In genomic region chr20:60046860-60047259, GRCh38 we compare ENCODE assay signal across 21 cellular contexts.
DNase-seq lines count a peak whose midpoint lies in the region; ATAC-seq and TF ChIP-seq lines count a peak whose summit lies in the region.
"Had no signal": no experiment of that assay in that cellular context is flagged by ENCODE, and none has a peak within 500 bp of the region (broad histone marks: within the 10 kb centered on the region; RNA-seq: fewer than 3 reads in every experiment).

No MANE protein-coding gene starts in this region.

- H3K9me3 ChIP-seq in BLaER1 treated with 17β-estradiol and CSF1 and Interleukin-3, amounts not matched to agents 10 nM and 100 nM (replicated peaks in 1 of 11) = peaks cover 0 to 13% (median 5%) of the 10 kb centered on the region in 11 experiments; a peak in 10 of 22 replicates
- H3K9me3 ChIP-seq in lower lobe of right lung (no peaks in the 10 kb centered on the region), suprapubic skin (no peaks in the 10 kb centered on the region), MM.1S (replicated peaks; ENCODE audit: insufficient read depth, low read length) (no peaks in the 10 kb centered on the region)
- H3K9me3 ChIP-seq: SJCRH30 had no signal

- H3K9ac ChIP-seq in BLaER1 treated with 17β-estradiol and CSF1 and Interleukin-3, amounts not matched to agents 10 nM and 100 nM = peak overlapping the region in 10 of 11 experiments; percentile 60 to 83 (median 78); a peak in 20 of 22 replicates
- no peak overlapping the region for H3K9ac ChIP-seq in MM.1S (ENCODE audit: low read length)
- H3K9ac ChIP-seq: BLaER1 had no signal

- TF ChIP-seq EP300 in suprapubic skin (IDR thresholded peaks at IDR 0.05) = no peak

- H2AFZ ChIP-seq in MM.1S (ENCODE audit: low read length) (no peak overlapping the region), GM23338 (no peak overlapping the region)

- H3K9me3 Mint-ChIP-seq in GM23338 = no peaks in the 10 kb centered on the region; the same call in 2 of the 3 replicates
- H3K9me3 Mint-ChIP-seq: CD8-positive, alpha-beta T cell had no signal

- H3K4me3 Mint-ChIP-seq in GM23338 = no peak overlapping the region
- H3K4me3 Mint-ChIP-seq: CD8-positive, alpha-beta T cell had no signal

- POLR2A ChIA-PET in RWPE1 (lab: Yijun Ruan, JAX; ENCODE audit: low non-redundant PET) = no interaction called here

- no peak overlapping the region for H3K4me3 ChIP-seq in BLaER1 treated with 17β-estradiol and CSF1 and Interleukin-3, amounts not matched to agents 10 nM and 100 nM
- H3K4me3 ChIP-seq in lower lobe of right lung = no peak overlapping the region
- no peak overlapping the region for H3K4me3 ChIP-seq in suprapubic skin
- H3K4me3 ChIP-seq in MM.1S (ENCODE audit: low read length) = no peak overlapping the region
- H3K4me3 ChIP-seq in GM23338 = no peak overlapping the region
- H3K4me3 ChIP-seq: BLaER1, SJCRH30 had no signal

- intact Hi-C loops in lower lobe of right lung (cut with DNase I) = no loop called here

- H3K36me3 Mint-ChIP-seq in GM23338 (ENCODE audit: low read depth) = no peaks in the 10 kb centered on the region
- H3K36me3 Mint-ChIP-seq: CD8-positive, alpha-beta T cell had no signal

- no peak for DNase-seq in RWPE1 (ENCODE audit: low spot score)
- DNase-seq in lower lobe of right lung = no peak
- no peak for DNase-seq in suprapubic skin (ENCODE audit: low spot score in 2 of 2)
- no peak for DNase-seq in MM.1S
- DNase-seq in GM23338 (ENCODE audit: low spot score) = no peak
- DNase-seq: ACHN; CD8-positive, alpha-beta T cell; DMS153; NCI-H1105 treated with DMSO at 0.1 percent for 48 hours; NCI-H2029 treated with DMSO at 0.1 percent for 48 hours; NCI-H2171; NCI-H345; NCI-H524; NCI-H774; SJCRH30 had no signal

- TF ChIP-seq CTCF in RWPE1 (conservative IDR thresholded peaks at IDR 0.05; ENCODE audit: low read depth) = no peak
- TF ChIP-seq CTCF in lower lobe of right lung (IDR thresholded peaks at IDR 0.05) = no peak
- no peak for TF ChIP-seq CTCF in suprapubic skin (IDR thresholded peaks at IDR 0.05)
- TF ChIP-seq CTCF in MM.1S (IDR thresholded peaks at IDR 0.05; ENCODE audit: low read length) = no peak
- no peak for TF ChIP-seq CTCF in GM23338 (conservative IDR thresholded peaks at IDR 0.05; ENCODE audit: low read depth in 2 of 2)

- H3K27me3 Mint-ChIP-seq in GM23338 (ENCODE audit: insufficient read depth, low read depth, poor library complexity) = peaks cover 9% of the 10 kb centered on the region

- H3K9me2 ChIP-seq in MM.1S (replicated peaks; ENCODE audit: insufficient read depth, low read length) (no peaks in the 10 kb centered on the region), GM23338 (ENCODE audit: insufficient read depth) (no peaks in the 10 kb centered on the region)

- H3K4me1 ChIP-seq in BLaER1 treated with 17β-estradiol and CSF1 and Interleukin-3, amounts not matched to agents 10 nM and 100 nM = peaks cover 27 to 92% (median 61%) of the 10 kb centered on the region in 10 experiments
- H3K4me1 ChIP-seq in lower lobe of right lung (no peaks in the 10 kb centered on the region), suprapubic skin (peaks cover 4% of the 10 kb centered on the region), MM.1S (ENCODE audit: low read length) (no peaks in the 10 kb centered on the region), GM23338 (ENCODE audit: insufficient read depth) (peaks cover 4% of the 10 kb centered on the region; the same call in 1 of the 2 replicates)

- H3F3A ChIP-seq in MM.1S (ENCODE audit: insufficient read depth, low read length) (no peaks in the 10 kb centered on the region), GM23338 (replicated peaks; ENCODE audit: low read depth) (no peaks in the 10 kb centered on the region)

- WGBS in suprapubic skin = 87% methylated on average over 8 of the region's 8 CpGs

- CTCF ChIA-PET in RWPE1 (lab: Yijun Ruan, JAX) = interaction anchor here (1.0 to 2.1 kb wide), 3 partner anchors 11 to 97 kb away, joined by 3 to 7 read pairs (median 3); no protein-coding TSS in a partner anchor

- H3K27ac Mint-ChIP-seq in GM23338 = no peak overlapping the region
- H3K27ac Mint-ChIP-seq: CD8-positive, alpha-beta T cell had no signal

- H3K4me2 ChIP-seq in BLaER1 treated with 17β-estradiol and CSF1 and Interleukin-3, amounts not matched to agents 10 nM and 100 nM = peak overlapping the region in 10 of 11 experiments; percentile 48 to 91 (median 78); a peak in 20 of 22 replicates
- H3K4me2 ChIP-seq in MM.1S (ENCODE audit: low read depth, low read length) = no peak overlapping the region
- H3K4me2 ChIP-seq in GM23338 = no peak overlapping the region

- H3K79me2 ChIP-seq in MM.1S (ENCODE audit: low read length) (no peaks in the 10 kb centered on the region), GM23338 (replicated peaks; ENCODE audit: insufficient read depth) (no peaks in the 10 kb centered on the region)

- no peaks in the 10 kb centered on the region for H4K20me1 ChIP-seq in BLaER1 treated with 17β-estradiol and CSF1 and Interleukin-3, amounts not matched to agents 10 nM and 100 nM
- H4K20me1 ChIP-seq in MM.1S (ENCODE audit: insufficient read depth, low read length) = no peaks in the 10 kb centered on the region
- H4K20me1 ChIP-seq in GM23338 (replicated peaks; ENCODE audit: insufficient read depth) = no peaks in the 10 kb centered on the region
- H4K20me1 ChIP-seq: BLaER1 had no signal

- H3K27ac ChIP-seq in BLaER1 treated with 17β-estradiol and CSF1 and Interleukin-3, amounts not matched to agents 10 nM and 100 nM = peak overlapping the region; percentile 68 to 97 (median 92)
- H3K27ac ChIP-seq in RWPE1 (peak overlapping the region; percentile 67; the same call in 1 of the 2 replicates), lower lobe of right lung (peak overlapping the region; percentile 57), suprapubic skin (peak overlapping the region; percentile 3), MM.1S (ENCODE audit: low read length) (no peak overlapping the region), GM23338 (ENCODE audit: low read depth) (no peak overlapping the region)
- H3K27ac ChIP-seq: 22Rv1, SJCRH30 had no signal

- no peak for TF ChIP-seq POLR2A in suprapubic skin (IDR thresholded peaks at IDR 0.05)

- no peaks in the 10 kb centered on the region; the same call in 2 of the 3 replicates for H3K4me1 Mint-ChIP-seq in GM23338

- no peaks in the 10 kb centered on the region for H3K27me3 ChIP-seq in BLaER1 treated with 17β-estradiol and CSF1 and Interleukin-3, amounts not matched to agents 10 nM and 100 nM
- H3K27me3 ChIP-seq in lower lobe of right lung (ENCODE audit: low read depth) (peaks cover 3% of the 10 kb centered on the region), suprapubic skin (peaks cover 3% of the 10 kb centered on the region), MM.1S (replicated peaks; ENCODE audit: insufficient read depth, low read length) (no peaks in the 10 kb centered on the region), GM23338 (ENCODE audit: insufficient read depth) (no peaks in the 10 kb centered on the region)
- H3K27me3 ChIP-seq: BLaER1, SJCRH30 had no signal

- ATAC-seq in lower lobe of right lung (no peak), HG03439 (IDR thresholded peaks at IDR 0.05; ENCODE audit: unreplicated experiment) (no peak), HG03108 (IDR thresholded peaks at IDR 0.05; ENCODE audit: unreplicated experiment) (no peak), GM23338 (no peak)
- ATAC-seq: CD8-positive, alpha-beta T cell; Panc1 had no signal

- no peaks in the 10 kb centered on the region for H3K36me3 ChIP-seq in BLaER1 treated with 17β-estradiol and CSF1 and Interleukin-3, amounts not matched to agents 10 nM and 100 nM
- no peaks in the 10 kb centered on the region for H3K36me3 ChIP-seq in lower lobe of right lung
- no peaks in the 10 kb centered on the region for H3K36me3 ChIP-seq in suprapubic skin
- H3K36me3 ChIP-seq in MM.1S (replicated peaks; ENCODE audit: insufficient read depth, low read length) = no peaks in the 10 kb centered on the region
- no peaks in the 10 kb centered on the region for H3K36me3 ChIP-seq in GM23338 (ENCODE audit: insufficient read depth)
- H3K36me3 ChIP-seq: BLaER1, SJCRH30 had no signal

TF ChIP-seq in GM23338, 12 proteins besides CTCF, POLR2A, EP300 and RAD21 (continues in another document):
- TF ChIP-seq ZNF331 (CRISPR knock-in tag; IDR thresholded peaks at IDR 0.05; ENCODE audit: low read depth) = no peak
- TF ChIP-seq STAT1 (IDR thresholded peaks at IDR 0.05; ENCODE audit: unreplicated experiment) = no peak
- TF ChIP-seq CREB1 (CRISPR knock-in tag; IDR thresholded peaks at IDR 0.05; ENCODE audit: low read depth) = no peak
- TF ChIP-seq ZNF114 (CRISPR knock-in tag; IDR thresholded peaks at IDR 0.05) = no peak
- TF ChIP-seq REST (IDR thresholded peaks at IDR 0.05; ENCODE audit: unreplicated experiment) = no peak
- no peak for TF ChIP-seq POLR2AphosphoS5 (IDR thresholded peaks at IDR 0.05; ENCODE audit: low read depth)
- TF ChIP-seq EZH2phosphoT487 (IDR thresholded peaks at IDR 0.05; ENCODE audit: unreplicated experiment) = no peak
- no peak for TF ChIP-seq NANOG (IDR thresholded peaks at IDR 0.05; ENCODE audit: borderline replicate concordance)

Comparison
In these comparisons a context has a peak if more than half of its experiments do, and no peak if none do; other contexts are left out.
1. H3K27ac ChIP-seq: peak in BLaER1 treated with 17β-estradiol and CSF1 and Interleukin-3, amounts not matched to agents 10 nM and 100 nM (11 of 11), RWPE1 (single experiment), lower lobe of right lung (single experiment) and suprapubic skin (single experiment); none in MM.1S (single experiment) and GM23338 (single experiment).
2. H3K4me2 ChIP-seq: peak in BLaER1 treated with 17β-estradiol and CSF1 and Interleukin-3, amounts not matched to agents 10 nM and 100 nM (10 of 11); none in MM.1S (single experiment) and GM23338 (single experiment).